In genomic region chr2:53103661-53104060, GRCh38 we compare ENCODE assay signal across 20 cellular contexts.
DNase-seq lines count a peak whose midpoint lies in the region; ATAC-seq and TF ChIP-seq lines count a peak whose summit lies in the region.
"Had no signal": no experiment of that assay in that cellular context is flagged by ENCODE, and none has a peak within 500 bp of the region (broad histone marks: within the 10 kb centered on the region; RNA-seq: fewer than 3 reads in every experiment).

No MANE protein-coding gene starts in this region.

- H3K4me1 Mint-ChIP-seq in endodermal cell, result peaks cover 25% of the 10 kb centered on the region
- H3K4me1 Mint-ChIP-seq: activated naive CD4-positive, alpha-beta T cell treated with anti-CD3 and anti-CD28 coated beads, Interleukin-2, amount 50 U/mL, for 24 hours; B cell had no signal

- H3K18ac ChIP-seq in mesenchymal stem cell (ENCODE audit: low read depth in 1 of 2, low read length in 2 of 2), result no peak overlapping the region

- H3K36me3 Mint-ChIP-seq in endodermal cell (ENCODE audit: low read depth), result no peaks in the 10 kb centered on the region
- H3K36me3 Mint-ChIP-seq: activated naive CD4-positive, alpha-beta T cell treated with anti-CD3 and anti-CD28 coated beads, Interleukin-2, amount 50 U/mL, for 24 hours had no signal

- TF ChIP-seq RAD21 in Ishikawa (IDR thresholded peaks at IDR 0.05; ENCODE audit: low read depth), result no peak

- H3K27me3 Mint-ChIP-seq in endodermal cell (ENCODE audit: insufficient read depth), result no peaks in the 10 kb centered on the region
- H3K27me3 Mint-ChIP-seq: activated naive CD4-positive, alpha-beta T cell treated with anti-CD3 and anti-CD28 coated beads, Interleukin-2, amount 50 U/mL, for 24 hours; B cell; dendritic cell treated with granulocyte-macrophage colony-stimulating factor and Interleukin-4, amounts not matched to agents 40 ng/mL and 50 ng/mL, for 4 days; stimulated activated naive CD8-positive, alpha-beta T cell treated with anti-CD3 and anti-CD28 coated beads, Interleukin-15, Interleukin-2, amounts not matched to agents 100 ng/mL and 50 ng/mL, for 24 hours had no signal

- H3K9me3 ChIP-seq in endodermal cell (ENCODE audit: control insufficient read depth, low read length), result no peaks in the 10 kb centered on the region
- no peaks in the 10 kb centered on the region for H3K9me3 ChIP-seq in mesenchymal stem cell (ENCODE audit: control insufficient read depth, low read length)
- H3K9me3 ChIP-seq: breast epithelium, tibial nerve had no signal

- H2BK12ac ChIP-seq in mesenchymal stem cell (ENCODE audit: low read length in 2 of 2), result no peak overlapping the region

- H3K27me3 ChIP-seq in endodermal cell (ENCODE audit: control insufficient read depth, insufficient read depth, low read length, poor library complexity, severe bottlenecking) (no peaks in the 10 kb centered on the region), mesenchymal stem cell (ENCODE audit: control insufficient read depth in 1 of 2, insufficient read depth in 1 of 2, low read length in 2 of 2) (no peaks in the 10 kb centered on the region)
- H3K27me3 ChIP-seq: breast epithelium, tibial nerve had no signal

- no peak overlapping the region for H2BK120ac ChIP-seq in mesenchymal stem cell (ENCODE audit: low read depth, low read length)

- H3K9ac ChIP-seq in endodermal cell (ENCODE audit: extremely low read depth, low read length, poor library complexity, severe bottlenecking) (no peak overlapping the region), mesenchymal stem cell (ENCODE audit: low read length) (no peak overlapping the region)
- H3K9ac ChIP-seq: parathyroid adenoma had no signal

- no peak overlapping the region for H3K4ac ChIP-seq in mesenchymal stem cell (ENCODE audit: low read depth in 1 of 2, low read length in 2 of 2)

- WGBS in endodermal cell (ENCODE audit: insufficient coverage in 1 of 2, insufficient read length in 1 of 2), 2 experiments, result 96% methylated on average over 1 of the region's 1 CpG; no CpG with 5 or more reads in 1 of the 2 experiments
- WGBS in mesenchymal stem cell, result 100% methylated on average over 1 of the region's 1 CpG

- no peaks in the 10 kb centered on the region for H3K36me3 ChIP-seq in endodermal cell (ENCODE audit: control insufficient read depth, insufficient read depth, low read length)
- H3K36me3 ChIP-seq in mesenchymal stem cell (ENCODE audit: control insufficient read depth in 1 of 2, insufficient read depth in 2 of 2, low read depth in 1 of 2, low read length in 2 of 2), result no peaks in the 10 kb centered on the region
- H3K36me3 ChIP-seq: breast epithelium, tibial nerve had no signal

- no peaks in the 10 kb centered on the region for H3K9me3 Mint-ChIP-seq in endodermal cell
- H3K9me3 Mint-ChIP-seq: T-helper 2 cell treated with Interferon-gamma antibody and Interleukin-4, amounts not matched to agents 5 μg/mL and 100 μg/mL, for 36 hours had no signal

- H3K4me3 ChIP-seq in endodermal cell (ENCODE audit: low read length) (no peak overlapping the region), mesenchymal stem cell (ENCODE audit: insufficient read depth in 1 of 2, low read depth in 1 of 2, low read length in 2 of 2) (no peak overlapping the region)
- H3K4me3 ChIP-seq: breast epithelium, tibial nerve had no signal

- H3K23ac ChIP-seq in mesenchymal stem cell (ENCODE audit: low read length in 2 of 2), result no peak overlapping the region

- no peak for TF ChIP-seq CTCF in endodermal cell (conservative IDR thresholded peaks at IDR 0.05)

- no peaks in the 10 kb centered on the region for H3K79me1 ChIP-seq in mesenchymal stem cell (replicated peaks; ENCODE audit: low read length, poor library complexity, severe bottlenecking)

- no peak overlapping the region for H3K14ac ChIP-seq in mesenchymal stem cell (ENCODE audit: low read length in 2 of 2)

- no peak for ATAC-seq in GM18870 (IDR thresholded peaks at IDR 0.05; ENCODE audit: unreplicated experiment)
- ATAC-seq: left ventricle myocardium superior had no signal

- no peak overlapping the region for H4K8ac ChIP-seq in mesenchymal stem cell (ENCODE audit: low read length)

- H2AFZ ChIP-seq in mesenchymal stem cell (ENCODE audit: low read depth, low read length), result no peak overlapping the region
- H2AFZ ChIP-seq: parathyroid adenoma had no signal

- no peak overlapping the region for H3K4me3 Mint-ChIP-seq in endodermal cell
- H3K4me3 Mint-ChIP-seq: activated naive CD4-positive, alpha-beta T cell treated with anti-CD3 and anti-CD28 coated beads, Interleukin-2, amount 50 U/mL, for 24 hours; B cell; dendritic cell treated with granulocyte-macrophage colony-stimulating factor and Interleukin-4, amounts not matched to agents 40 ng/mL and 50 ng/mL, for 4 days; stimulated activated naive CD8-positive, alpha-beta T cell treated with anti-CD3 and anti-CD28 coated beads, Interleukin-15, Interleukin-2, amounts not matched to agents 100 ng/mL and 50 ng/mL, for 24 hours; T-helper 2 cell treated with Interferon-gamma antibody and Interleukin-4, amounts not matched to agents 5 μg/mL and 100 μg/mL, for 36 hours had no signal

- DNase-seq in endodermal cell (no peak), mesenchymal stem cell (no peak), GOT3 (lab: John Stamatoyannopoulos, UW) (no peak), NCI-H128 (lab: John Stamatoyannopoulos, UW; ENCODE audit: unreplicated experiment) (no peak), H4 (ENCODE audit: low spot score) (no peak)
- DNase-seq: activated CD4-positive, CD25-positive, alpha-beta regulatory T cell treated with anti-CD3 and anti-CD28 coated beads, Interleukin-2, amount 50 U/mL, for 72 hours; COR-L47; left ventricle myocardium superior; NCI-H1417 treated with DMSO at 0.1 percent for 48 hours; stimulated activated CD4-positive, alpha-beta T cell treated with anti-CD3 and anti-CD28 coated beads, Interleukin-1b, Interleukin-23, amount 100 ng/mL, for 48 hours had no signal

- no peaks in the 10 kb centered on the region for H3K4me1 ChIP-seq in endodermal cell (ENCODE audit: control insufficient read depth, insufficient read depth, low read length)
- no peaks in the 10 kb centered on the region for H3K4me1 ChIP-seq in mesenchymal stem cell (ENCODE audit: control insufficient read depth, insufficient read depth, low read depth, low read length)
- H3K4me1 ChIP-seq: breast epithelium, parathyroid adenoma, tibial nerve had no signal

- H3K27ac ChIP-seq in endodermal cell (ENCODE audit: low read depth, low read length), result peak overlapping the region; percentile 22
- peak overlapping the region; percentile 66 for H3K27ac ChIP-seq in mesenchymal stem cell (ENCODE audit: low read length, poor library complexity, severe bottlenecking)
- H3K27ac ChIP-seq: breast epithelium, parathyroid adenoma had no signal

- no peak for TF ChIP-seq EP300 in Ishikawa (IDR thresholded peaks at IDR 0.05; ENCODE audit: borderline replicate concordance)

- no peak overlapping the region for H3K4me2 ChIP-seq in mesenchymal stem cell (ENCODE audit: low read length, poor library complexity, severe bottlenecking)

- H3K27ac Mint-ChIP-seq in endodermal cell, result peak overlapping the region; percentile 75
- H3K27ac Mint-ChIP-seq: activated naive CD4-positive, alpha-beta T cell treated with anti-CD3 and anti-CD28 coated beads, Interleukin-2, amount 50 U/mL, for 24 hours; B cell; dendritic cell treated with granulocyte-macrophage colony-stimulating factor and Interleukin-4, amounts not matched to agents 40 ng/mL and 50 ng/mL, for 4 days; stimulated activated naive CD8-positive, alpha-beta T cell treated with anti-CD3 and anti-CD28 coated beads, Interleukin-15, Interleukin-2, amounts not matched to agents 100 ng/mL and 50 ng/mL, for 24 hours; T-helper 2 cell treated with Interferon-gamma antibody and Interleukin-4, amounts not matched to agents 5 μg/mL and 100 μg/mL, for 36 hours had no signal

- H2BK15ac ChIP-seq in mesenchymal stem cell (ENCODE audit: low read depth, poor library complexity, severe bottlenecking), result no peak overlapping the region

- no peak overlapping the region for H2BK5ac ChIP-seq in mesenchymal stem cell (ENCODE audit: low read depth, low read length, poor library complexity, severe bottlenecking)

- H4K91ac ChIP-seq in mesenchymal stem cell (ENCODE audit: low read length), result no peak overlapping the region

- H2AK5ac ChIP-seq in mesenchymal stem cell (ENCODE audit: low read length, severe bottlenecking), result no peak overlapping the region

TF ChIP-seq in Ishikawa, 13 proteins besides CTCF, POLR2A, EP300 and RAD21:
- no peak for TF ChIP-seq CREB1 (IDR thresholded peaks at IDR 0.05; ENCODE audit: low read depth)
- no peak for TF ChIP-seq YY1 (IDR thresholded peaks at IDR 0.05; ENCODE audit: low read depth)
- peak; percentile 40; the same call in 1 of the 2 replicates for TF ChIP-seq NFIC (IDR thresholded peaks at IDR 0.05)
